27 cellular contexts compared by ENCODE assay signal in genomic region chr6:155276638-155277037, GRCh38. TPM values are rescaled to one million over a fixed set of nuclear protein-coding genes. Genes with fewer than 3 reads are reported as not detected.
DNase-seq lines count a peak whose midpoint lies in the region; ATAC-seq, FAIRE-seq and TF ChIP-seq lines count a peak whose summit lies in the region.
"Had no signal": no experiment of that assay in that cellular context is flagged by ENCODE, and none has a peak within 500 bp of the region (broad histone marks: within the 10 kb centered on the region; RNA-seq: fewer than 3 reads in every experiment).

No MANE protein-coding gene starts in this region.

- no peaks in the 10 kb centered on the region for H3K27me3 Mint-ChIP-seq in natural killer cell (ENCODE audit: low read depth in 2 of 2)

- H3K4me1 Mint-ChIP-seq in natural killer cell = peaks cover 5% of the 10 kb centered on the region in 2 donors

- no peaks in the 10 kb centered on the region for H3K36me3 ChIP-seq in brain microvascular endothelial cell (replicated peaks)
- no peaks in the 10 kb centered on the region for H3K36me3 ChIP-seq in psoas muscle (ENCODE audit: insufficient read depth in 1 of 2, low read depth in 1 of 2)
- H3K36me3 ChIP-seq: transverse colon had no signal

- no peak overlapping the region for H3K4me3 ChIP-seq in brain microvascular endothelial cell (ENCODE audit: low read depth, low read length)
- no peak overlapping the region for H3K4me3 ChIP-seq in right cardiac atrium (ENCODE audit: low read length)
- H3K4me3 ChIP-seq in psoas muscle = no peak overlapping the region
- H3K4me3 ChIP-seq: BLaER1 treated with 17β-estradiol and CSF1 and Interleukin-3, amounts not matched to agents 10 nM and 100 nM; GM23248; lung; SK-N-MC; stomach; transverse colon had no signal

- no peak overlapping the region for H3K4me3 Mint-ChIP-seq in natural killer cell
- H3K4me3 Mint-ChIP-seq: activated CD8-positive, alpha-beta T cell treated with anti-CD3 and anti-CD28 coated beads, Interleukin-2, amount 10 ng/mL, durations not matched to agents 7 days and 5 days had no signal

- in situ Hi-C loops in brain microvascular endothelial cell (cut with HindIII; ENCODE audit: low pct_ligation_motif_present, low sequenced_read_pairs) = no loop called here

- H3K27ac ChIP-seq in brain microvascular endothelial cell (peak overlapping the region; percentile 48), right cardiac atrium (ENCODE audit: low read length) (no peak overlapping the region), psoas muscle (peak overlapping the region; percentile 69)
- H3K27ac ChIP-seq: BLaER1 treated with 17β-estradiol and CSF1 and Interleukin-3, amounts not matched to agents 10 nM and 100 nM; GM23248; KMS-11; SK-N-MC had no signal

- H3K4me1 ChIP-seq in right cardiac atrium (ENCODE audit: control insufficient read depth, insufficient read depth, low read length) (peaks cover 5% of the 10 kb centered on the region), psoas muscle (peaks cover 45% of the 10 kb centered on the region)

- H3K9me3 Mint-ChIP-seq in natural killer cell = no peaks in the 10 kb centered on the region

- TF ChIP-seq CTCF in brain microvascular endothelial cell (IDR thresholded peaks at IDR 0.05; ENCODE audit: low read depth, low read length, missing control alignments) (no peak), psoas muscle (IDR thresholded peaks at IDR 0.05) (no peak), natural killer cell (IDR thresholded peaks at IDR 0.05) (no peak)

- no peaks in the 10 kb centered on the region for H3K36me3 Mint-ChIP-seq in natural killer cell

- intact Hi-C loops in right cardiac atrium (cut with DNase I) = no loop called here
- intact Hi-C loops in psoas muscle (cut with DNase I) = no loop called here
- intact Hi-C loops in natural killer cell (cut with micrococcal nuclease) = no loop called here

- no peak overlapping the region for H3K27ac Mint-ChIP-seq in natural killer cell
- H3K27ac Mint-ChIP-seq: activated CD8-positive, alpha-beta T cell treated with anti-CD3 and anti-CD28 coated beads, Interleukin-2, amount 10 ng/mL, durations not matched to agents 7 days and 5 days had no signal

- no peaks in the 10 kb centered on the region for H3K27me3 ChIP-seq in brain microvascular endothelial cell (replicated peaks)
- no peaks in the 10 kb centered on the region for H3K27me3 ChIP-seq in right cardiac atrium (ENCODE audit: control insufficient read depth, insufficient read depth)
- H3K27me3 ChIP-seq in psoas muscle (ENCODE audit: insufficient read depth in 3 of 3, low read length in 2 of 3) = no peaks in the 10 kb centered on the region
- H3K27me3 ChIP-seq: BLaER1 treated with 17β-estradiol and CSF1 and Interleukin-3, amounts not matched to agents 10 nM and 100 nM; stomach; transverse colon had no signal

- FAIRE-seq in GM19239 (lab: Jason Lieb, UNC) = peak; percentile 42

- DNase-seq in GM19239 (ENCODE audit: insufficient read length, low spot score) = no peak
- no peak for DNase-seq in brain microvascular endothelial cell
- no peak for DNase-seq in right cardiac atrium
- no peak for DNase-seq in psoas muscle
- no peak for DNase-seq in natural killer cell
- DNase-seq in Ammon's horn (ENCODE audit: low spot score) = no peak
- DNase-seq: ACHN; activated CD8-positive, alpha-beta T cell treated with anti-CD3 and anti-CD28 coated beads, Interleukin-2, amount 10 ng/mL, durations not matched to agents 7 days and 5 days; activated gamma-delta T cell; cerebellar nuclear complex; NCI-H1417 treated with DMSO at 0.1 percent for 48 hours; NCI-H446; RPMI8226; small intestine; stimulated activated CD4-positive, alpha-beta T cell treated with anti-CD3 and anti-CD28 coated beads, Interleukin-1b, Interleukin-23, amount 100 ng/mL, for 48 hours; stimulated activated CD8-positive, alpha-beta memory T cell treated with anti-CD3 and anti-CD28 coated beads, Interleukin-4, amount 100 ng/mL, for 48 hours; stomach; transverse colon had no signal

- no peaks in the 10 kb centered on the region for H3K9me3 ChIP-seq in right cardiac atrium (ENCODE audit: control insufficient read depth, low read length)
- H3K9me3 ChIP-seq in psoas muscle = no peaks in the 10 kb centered on the region
- H3K9me3 ChIP-seq: BLaER1 treated with 17β-estradiol and CSF1 and Interleukin-3, amounts not matched to agents 10 nM and 100 nM; stomach; transverse colon had no signal

- TF ChIP-seq POLR2A in GM18505 (IDR thresholded peaks at IDR 0.05; ENCODE audit: borderline replicate concordance, extremely low read depth, insufficient read depth, insufficient read length) = no peak

- ATAC-seq in right cardiac atrium (peak; percentile 37 to 40), psoas muscle (no peak), GM18909 (IDR thresholded peaks at IDR 0.05; ENCODE audit: poor library complexity, unreplicated experiment) (no peak), GM18505 (IDR thresholded peaks at IDR 0.05; ENCODE audit: unreplicated experiment) (no peak), natural killer cell (no peak)
- ATAC-seq: activated CD8-positive, alpha-beta T cell treated with anti-CD3 and anti-CD28 coated beads, Interleukin-2, amount 10 ng/mL, durations not matched to agents 7 days and 5 days had no signal

RNA-seq across cellular contexts. Expression of gene CLDN20, which starts 12.8 kb away (rescaled TPM):
- total RNA-seq in right cardiac atrium (not detected), psoas muscle (not detected), natural killer cell (not detected)
- polyA plus RNA-seq in right cardiac atrium (not detected), psoas muscle (under 1 TPM in 1 of 3 donors, not detected in 2; 0.05 TPM)
- total RNA-seq: activated CD8-positive, alpha-beta T cell treated with anti-CD3 and anti-CD28 coated beads, Interleukin-2, amount 10 ng/mL, durations not matched to agents 7 days and 5 days; GM23248; kidney epithelial cell; lung; stomach; T-helper 2 cell treated with Interferon-gamma antibody and Interleukin-4, amounts not matched to agents 100 ng/mL and 5 ng/mL, for 36 hours; transverse colon had no signal
- polyA plus RNA-seq: GM23248, lung, small intestine, stomach had no signal

RNA-seq across cellular contexts. Expression of gene TFB1M, which starts 37.6 kb away (rescaled TPM):
- total RNA-seq in right cardiac atrium (10 to 100 TPM; 19.3 to 20.6 (median 20.2) TPM), psoas muscle (10 to 100 TPM; 17.5 to 25.9 (median 18.4) TPM), natural killer cell (10 to 100 TPM; 14.1 to 20.1 (median 17.1) TPM)
- polyA plus RNA-seq in right cardiac atrium (13.2 TPM), psoas muscle (10 to 100 TPM in 2 of 3 donors, 1 to 10 TPM in 1; 7.2 to 17.8 (median 17.5) TPM)

Comparison
In these comparisons a context has a peak if more than half of its experiments do, and no peak if none do; other contexts are left out.
1. ATAC-seq: peak in right cardiac atrium (2 of 2); none in psoas muscle (0 of 4), GM18909 (single experiment), GM18505 (single experiment) and natural killer cell (0 of 3).